ENCODE assay signal across 1 cellular context in genomic region chr22:30881361-30882180, GRCh38.
A peak's percentile ranks its signal among the peaks of the same experiment; 100 is the strongest.
TF ChIP-seq lines count a peak whose summit lies in the region.

No MANE protein-coding gene starts in this region.

TF ChIP-seq in HepG2, 621 proteins besides CTCF, POLR2A, EP300 and RAD21 (continued from another document and continues in another):
- TF ChIP-seq HDAC2 (CRISPR knock-in tag; IDR thresholded peaks at IDR 0.05): 0 out of 2 replicates have a peak, but pooled peaks have one; percentile 28
- TF ChIP-seq ZBTB33 (CRISPR knock-in tag; IDR thresholded peaks at IDR 0.05): no peak
- TF ChIP-seq HOXA9 (CRISPR knock-in tag; IDR thresholded peaks at IDR 0.05; ENCODE audit: borderline replicate concordance): no peak
- no peak for TF ChIP-seq ZNF569 (CRISPR knock-in tag; IDR thresholded peaks at IDR 0.05; ENCODE audit: borderline replicate concordance)
- no peak for TF ChIP-seq LCORL (IDR thresholded peaks at IDR 0.05)
- peak; percentile 57; the same call in 1 of the 2 replicates for TF ChIP-seq LCORL (CRISPR knock-in tag; IDR thresholded peaks at IDR 0.05)
- no peak for TF ChIP-seq HOXD1 (CRISPR knock-in tag; IDR thresholded peaks at IDR 0.05)
- TF ChIP-seq STAG1 (CRISPR knock-in tag; IDR thresholded peaks at IDR 0.05): no peak
- peak; percentile 9; the same call in 1 of the 2 replicates for TF ChIP-seq SP5 (CRISPR knock-in tag; IDR thresholded peaks at IDR 0.05; ENCODE audit: borderline replicate concordance, low read depth)
- TF ChIP-seq GTF3A (CRISPR knock-in tag; conservative IDR thresholded peaks at IDR 0.05): no peak
- no peak for TF ChIP-seq ZNF552 (CRISPR knock-in tag; IDR thresholded peaks at IDR 0.05; ENCODE audit: borderline replicate concordance)
- TF ChIP-seq AFF4 (CRISPR knock-in tag; IDR thresholded peaks at IDR 0.05): no peak
- no peak for TF ChIP-seq MLLT10 (CRISPR knock-in tag; IDR thresholded peaks at IDR 0.05)
- no peak for TF ChIP-seq BRCA1 (CRISPR knock-in tag; IDR thresholded peaks at IDR 0.05)
- peak; percentile 59 for TF ChIP-seq ZFY (CRISPR knock-in tag; IDR thresholded peaks at IDR 0.05)
- TF ChIP-seq ASH2L (IDR thresholded peaks at IDR 0.05; ENCODE audit: insufficient read length, low read depth, low read length): peak; percentile 58
- no peak for TF ChIP-seq CSRNP1 (CRISPR knock-in tag; IDR thresholded peaks at IDR 0.05)
- peak; percentile 27; the same call in 1 of the 2 replicates for TF ChIP-seq THAP11 (CRISPR knock-in tag; IDR thresholded peaks at IDR 0.05)
- TF ChIP-seq RCOR2 (CRISPR knock-in tag; IDR thresholded peaks at IDR 0.05): no peak
- TF ChIP-seq ZNF782 (CRISPR knock-in tag; IDR thresholded peaks at IDR 0.05; ENCODE audit: borderline replicate concordance): no peak; the same call in 1 of the 2 replicates
- TF ChIP-seq PREB (CRISPR knock-in tag; IDR thresholded peaks at IDR 0.05): no peak
- TF ChIP-seq GABPB1 (CRISPR knock-in tag; IDR thresholded peaks at IDR 0.05): peak; percentile 64
- 0 out of 2 replicates have a peak, but pooled peaks have one; percentile 12 for TF ChIP-seq ZMYM3 (CRISPR knock-in tag; IDR thresholded peaks at IDR 0.05)
- no peak for TF ChIP-seq CEBPZ (IDR thresholded peaks at IDR 0.05; ENCODE audit: low read length)
- TF ChIP-seq NR2F6 (IDR thresholded peaks at IDR 0.05): peak; percentile 45; the same call in 1 of the 2 replicates
- TF ChIP-seq NR2F6 (CRISPR knock-in tag; IDR thresholded peaks at IDR 0.05): peak; percentile 78
- peak; percentile 66; the same call in 1 of the 2 replicates for TF ChIP-seq FOXO1 (CRISPR knock-in tag; IDR thresholded peaks at IDR 0.05)
- peak; percentile 32; the same call in 1 of the 2 replicates for TF ChIP-seq MAFF (IDR thresholded peaks at IDR 0.05; ENCODE audit: low read depth, low read length)
- no peak for TF ChIP-seq ZC3H13 (CRISPR knock-in tag; IDR thresholded peaks at IDR 0.05)
- TF ChIP-seq ATM (IDR thresholded peaks at IDR 0.05; ENCODE audit: borderline replicate concordance): no peak
- TF ChIP-seq ZNF746 (CRISPR knock-in tag; IDR thresholded peaks at IDR 0.05): no peak
- TF ChIP-seq MYC (CRISPR knock-in tag; IDR thresholded peaks at IDR 0.05; ENCODE audit: borderline replicate concordance): peak; percentile 75
- no peak for TF ChIP-seq ZNF737 (CRISPR knock-in tag; IDR thresholded peaks at IDR 0.05; ENCODE audit: borderline replicate concordance)
- TF ChIP-seq AKNA (CRISPR knock-in tag; IDR thresholded peaks at IDR 0.05; ENCODE audit: borderline replicate concordance): no peak
- no peak for TF ChIP-seq GRHL1 (CRISPR knock-in tag; conservative IDR thresholded peaks at IDR 0.05)
- no peak for TF ChIP-seq MTF2 (CRISPR knock-in tag; IDR thresholded peaks at IDR 0.05; ENCODE audit: borderline replicate concordance)
- TF ChIP-seq SOX5 (CRISPR knock-in tag; IDR thresholded peaks at IDR 0.05; ENCODE audit: borderline replicate concordance): no peak
- TF ChIP-seq HMGXB4 (CRISPR knock-in tag; IDR thresholded peaks at IDR 0.05; ENCODE audit: borderline replicate concordance in 1 of 2, low read depth in 1 of 2): peak in 1 of 2 experiments; percentile 12; a peak in 1 of 4 replicates
- TF ChIP-seq ZFP36 (IDR thresholded peaks at IDR 0.05; ENCODE audit: borderline replicate concordance, low read depth, low read length, partially characterized antibody): no peak
- TF ChIP-seq HNF4G (IDR thresholded peaks at IDR 0.05; ENCODE audit: borderline replicate concordance, low read depth, low read length): peak; percentile 73; the same call in 1 of the 2 replicates
- peak; percentile 39; the same call in 1 of the 2 replicates for TF ChIP-seq HNF4G (CRISPR knock-in tag; IDR thresholded peaks at IDR 0.05; ENCODE audit: borderline replicate concordance, low read depth)
- TF ChIP-seq MED1 (CRISPR knock-in tag; IDR thresholded peaks at IDR 0.05): peak; percentile 52; the same call in 1 of the 2 replicates
